27 cellular contexts compared by ENCODE assay signal in the genomic region with DNA sequence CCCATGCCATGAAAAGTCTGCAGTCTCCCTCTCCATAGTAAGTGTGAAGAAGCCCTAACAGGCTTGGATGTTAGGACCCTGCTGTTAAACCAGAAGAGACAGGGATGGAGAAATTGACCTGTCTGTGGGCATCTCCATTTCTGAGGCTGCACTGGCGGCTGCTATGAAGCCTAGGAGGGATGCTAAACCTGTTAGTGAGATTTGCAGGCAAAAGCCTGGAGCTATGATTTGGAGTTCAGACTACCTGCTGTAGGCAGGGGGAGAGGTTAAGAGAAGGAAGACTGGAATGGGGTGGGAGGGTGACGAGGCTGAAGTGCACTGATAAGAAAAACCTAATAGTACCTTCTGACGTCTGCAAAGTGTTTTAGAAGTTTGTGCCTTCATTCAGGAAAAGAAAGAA.
"Had no signal": no experiment of that assay in that cellular context is flagged by ENCODE, and none has a peak within 500 bp of the region (broad histone marks: within the 10 kb centered on the region; RNA-seq: fewer than 3 reads in every experiment).

No MANE protein-coding gene starts in this region.

- H3K4me1 ChIP-seq: breast epithelium, colonic mucosa had no signal

- H3K27ac Mint-ChIP-seq: activated B cell treated with CpG ODN at 0.5 μM for 24 hours; activated CD4-positive, alpha-beta T cell treated with anti-CD3 and anti-CD28 coated beads for 36 hours; activated naive CD4-positive, alpha-beta T cell treated with anti-CD3 and anti-CD28 coated beads for 36 hours; activated naive CD8-positive, alpha-beta T cell treated with anti-CD3 and anti-CD28 coated beads, Interleukin-2, amount 10 ng/mL, durations not matched to agents 7 days and 5 days; activated T-cell treated with anti-CD3 and anti-CD28 coated beads, Interleukin-2, amount 50 U/mL, for 72 hours; immature natural killer cell; stimulated activated naive B cell treated with anti-CD40 and anti-IgM and Interleukin-4, amounts not matched to agents 10 μg/mL and 1 μg/mL and 100 μg/mL, for 72 hours had no signal

- H3K27ac ChIP-seq: breast epithelium, colonic mucosa, dorsolateral prefrontal cortex, gastroesophageal sphincter, transverse colon had no signal

- H3K27me3 ChIP-seq: breast epithelium, colonic mucosa, gastroesophageal sphincter, heart right ventricle, sigmoid colon, transverse colon, uterus had no signal

- DNase-seq: activated B cell treated with CpG ODN at 0.5 μM for 24 hours; activated CD4-positive, alpha-beta T cell treated with anti-CD3 and anti-CD28 coated beads for 36 hours; activated CD4-positive, alpha-beta T cell treated with anti-CD3 and anti-CD28 coated beads, Interleukin-2, amount 50 U/mL, for 48 hours; activated effector memory CD4-positive, alpha-beta T cell treated with Interleukin-2 at 50 U/mL for 16 hours; activated naive CD4-positive, alpha-beta T cell treated with anti-CD3 and anti-CD28 coated beads for 36 hours; activated naive CD8-positive, alpha-beta T cell treated with anti-CD3 and anti-CD28 coated beads, Interleukin-2, amount 10 ng/mL, durations not matched to agents 7 days and 5 days; activated T-cell treated with anti-CD3 and anti-CD28 coated beads, Interleukin-2, amount 50 U/mL, for 72 hours; amniotic stem cell; colonic mucosa; dorsolateral prefrontal cortex; heart right ventricle; immature natural killer cell; kidney glomerular epithelial cell; left ventricle myocardium superior; mammary epithelial cell; naive B cell; retina; sigmoid colon; stimulated activated CD4-positive, alpha-beta T cell treated with anti-CD3 and anti-CD28 coated beads, Interleukin-2, amount 100 ng/mL, for 48 hours; stimulated activated CD8-positive, alpha-beta memory T cell treated with anti-CD3 and anti-CD28 coated beads, Interleukin-4, amount 100 ng/mL, for 48 hours; stimulated activated naive B cell treated with anti-CD40 and anti-IgM and Interleukin-4, amounts not matched to agents 10 μg/mL and 1 μg/mL and 100 μg/mL, for 72 hours; T-helper 9 cell; transverse colon; uterus had no signal

- H3K9me3 Mint-ChIP-seq: activated B cell treated with CpG ODN at 0.5 μM for 24 hours; activated naive CD4-positive, alpha-beta T cell treated with anti-CD3 and anti-CD28 coated beads for 36 hours; activated naive CD8-positive, alpha-beta T cell treated with anti-CD3 and anti-CD28 coated beads, Interleukin-2, amount 10 ng/mL, durations not matched to agents 7 days and 5 days; activated T-cell treated with anti-CD3 and anti-CD28 coated beads, Interleukin-2, amount 50 U/mL, for 72 hours; immature natural killer cell had no signal

- H3K4me3 Mint-ChIP-seq: activated B cell treated with CpG ODN at 0.5 μM for 24 hours; activated CD4-positive, alpha-beta T cell treated with anti-CD3 and anti-CD28 coated beads for 36 hours; activated naive CD4-positive, alpha-beta T cell treated with anti-CD3 and anti-CD28 coated beads for 36 hours; activated naive CD8-positive, alpha-beta T cell treated with anti-CD3 and anti-CD28 coated beads, Interleukin-2, amount 10 ng/mL, durations not matched to agents 7 days and 5 days; activated T-cell treated with anti-CD3 and anti-CD28 coated beads, Interleukin-2, amount 50 U/mL, for 72 hours; immature natural killer cell; stimulated activated naive B cell treated with anti-CD40 and anti-IgM and Interleukin-4, amounts not matched to agents 10 μg/mL and 1 μg/mL and 100 μg/mL, for 72 hours had no signal

- H3K9me3 ChIP-seq: breast epithelium, colonic mucosa, gastroesophageal sphincter, heart right ventricle, sigmoid colon, transverse colon, uterus had no signal

- H3K36me3 Mint-ChIP-seq: activated naive CD8-positive, alpha-beta T cell treated with anti-CD3 and anti-CD28 coated beads, Interleukin-2, amount 10 ng/mL, durations not matched to agents 7 days and 5 days; immature natural killer cell; naive B cell; stimulated activated naive B cell treated with anti-CD40 and anti-IgM and Interleukin-4, amounts not matched to agents 10 μg/mL and 1 μg/mL and 100 μg/mL, for 72 hours had no signal

- ATAC-seq: activated CD4-positive, alpha-beta T cell treated with anti-CD3 and anti-CD28 coated beads for 36 hours; activated T-cell treated with anti-CD3 and anti-CD28 coated beads, Interleukin-2, amount 50 U/mL, for 72 hours; gastroesophageal sphincter; heart right ventricle; left ventricle myocardium superior; stimulated activated naive B cell treated with anti-CD40 and anti-IgM and Interleukin-4, amounts not matched to agents 10 μg/mL and 1 μg/mL and 100 μg/mL, for 72 hours had no signal

- H3K27me3 Mint-ChIP-seq: progenitor cell of endocrine pancreas had no signal

- H3K36me3 ChIP-seq: breast epithelium, colonic mucosa, gastroesophageal sphincter, heart right ventricle, sigmoid colon, transverse colon, uterus had no signal

- H3K4me3 ChIP-seq: breast epithelium, colonic mucosa, dorsolateral prefrontal cortex, gastroesophageal sphincter, heart right ventricle, sigmoid colon, transverse colon, uterus had no signal
